12 cellular contexts compared by ENCODE assay signal in the genomic region with DNA sequence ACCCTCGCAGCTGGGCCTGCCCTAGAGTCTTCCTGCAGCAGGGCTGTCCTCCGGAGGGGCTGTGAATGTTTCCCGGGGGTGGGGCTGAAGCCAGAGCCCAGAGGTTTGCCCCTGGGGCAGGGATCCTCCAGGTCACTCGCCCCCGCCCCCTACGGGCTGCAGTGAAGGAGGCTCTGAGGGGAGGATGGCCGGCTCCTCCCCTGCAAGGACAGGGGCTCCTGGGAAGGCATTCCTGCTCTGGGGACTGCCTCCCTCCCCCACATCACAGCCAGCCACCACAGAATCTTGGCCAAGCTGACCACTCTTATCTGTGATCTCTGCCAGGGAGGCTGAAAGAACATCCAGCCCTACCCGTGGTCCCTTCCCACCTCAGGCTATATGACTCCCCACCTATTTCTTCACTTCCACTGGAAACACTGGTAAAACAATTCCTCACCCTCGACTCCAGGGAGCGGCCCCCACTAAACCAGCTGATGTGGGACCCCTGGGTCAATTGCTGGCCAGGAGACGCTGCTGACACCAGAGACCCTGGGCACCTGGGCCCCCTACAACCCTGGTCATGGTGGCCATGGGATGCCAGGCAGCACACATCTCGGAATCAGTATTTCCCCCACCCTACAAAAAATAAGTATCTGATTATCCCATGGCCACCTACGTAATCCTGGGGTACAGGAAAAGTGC.
DNase-seq lines count a peak whose midpoint lies in the region; ATAC-seq and TF ChIP-seq lines count a peak whose summit lies in the region.
"Had no signal": no experiment of that assay in that cellular context is flagged by ENCODE, and none has a peak within 500 bp of the region (broad histone marks: within the 10 kb centered on the region; RNA-seq: fewer than 3 reads in every experiment).

No MANE protein-coding gene starts in this region.

- H3K4me1 ChIP-seq in GM23338 (ENCODE audit: insufficient read depth) (peaks cover 3% of the 10 kb centered on the region; the same call in 1 of the 2 replicates), cardiac muscle cell (ENCODE audit: low read depth) (peaks cover 30% of the 10 kb centered on the region), neural progenitor cell (no peaks in the 10 kb centered on the region)

- no peaks in the 10 kb centered on the region for H3F3A ChIP-seq in GM23338 (replicated peaks; ENCODE audit: low read depth)
- H3F3A ChIP-seq in neural progenitor cell (ENCODE audit: low read depth), result no peaks in the 10 kb centered on the region

- peak overlapping the region; percentile 84 for H3K4me2 ChIP-seq in GM23338
- H3K4me2 ChIP-seq in neural progenitor cell, result peak overlapping the region; percentile 80

- H3K9me3 ChIP-seq in cardiac muscle cell (ENCODE audit: low read depth), result no peaks in the 10 kb centered on the region
- no peaks in the 10 kb centered on the region for H3K9me3 ChIP-seq in neural progenitor cell (ENCODE audit: low read depth)
- H3K9me3 ChIP-seq: gastroesophageal sphincter had no signal

- ATAC-seq in GM23338 (peak; percentile 84), HG03469 (IDR thresholded peaks at IDR 0.05; ENCODE audit: unreplicated experiment) (no peak)

- no peaks in the 10 kb centered on the region for H3K27me3 ChIP-seq in GM23338 (ENCODE audit: insufficient read depth)
- H3K27me3 ChIP-seq in cardiac muscle cell, result no peaks in the 10 kb centered on the region
- H3K27me3 ChIP-seq in neural progenitor cell, result no peaks in the 10 kb centered on the region

- TF ChIP-seq CTCF in GM23338 (conservative IDR thresholded peaks at IDR 0.05; ENCODE audit: low read depth in 2 of 2) (peak in 1 of 2 experiments; percentile 46; a peak in 2 of 4 replicates), cardiac muscle cell (IDR thresholded peaks at IDR 0.05; ENCODE audit: low read depth, low read length) (no peak), neural progenitor cell (IDR thresholded peaks at IDR 0.05) (no peak)

- H3K4me3 Mint-ChIP-seq in GM23338, result peak overlapping the region; percentile 54
- H3K4me3 Mint-ChIP-seq in neural progenitor cell, result no peak overlapping the region

- H3K36me3 ChIP-seq in GM23338 (ENCODE audit: insufficient read depth), result no peaks in the 10 kb centered on the region
- no peaks in the 10 kb centered on the region for H3K36me3 ChIP-seq in cardiac muscle cell
- H3K36me3 ChIP-seq in neural progenitor cell, result no peaks in the 10 kb centered on the region
- H3K36me3 ChIP-seq: gastroesophageal sphincter had no signal

- peaks cover 16% of the 10 kb centered on the region for H3K4me1 Mint-ChIP-seq in GM23338
- peaks cover 32% of the 10 kb centered on the region for H3K4me1 Mint-ChIP-seq in neural progenitor cell

- H3K4me3 ChIP-seq in GM23338 (peak overlapping the region; percentile 57), cardiac muscle cell (no peak overlapping the region), neural progenitor cell (peak overlapping the region; percentile 43)

- H3K27ac Mint-ChIP-seq in GM23338, result no peak overlapping the region
- H3K27ac Mint-ChIP-seq in neural progenitor cell, result no peak overlapping the region
- H3K27ac Mint-ChIP-seq: CD4-positive, alpha-beta memory T cell had no signal

- H3K27ac ChIP-seq in GM23338 (ENCODE audit: low read depth), result no peak overlapping the region
- no peak overlapping the region for H3K27ac ChIP-seq in cardiac muscle cell
- no peak overlapping the region for H3K27ac ChIP-seq in neural progenitor cell
- H3K27ac ChIP-seq: gastroesophageal sphincter had no signal

- no peaks in the 10 kb centered on the region for H3K9me2 ChIP-seq in GM23338 (ENCODE audit: insufficient read depth)

- H3K9me3 Mint-ChIP-seq in GM23338, result peaks cover 16% of the 10 kb centered on the region
- peaks cover 12% of the 10 kb centered on the region for H3K9me3 Mint-ChIP-seq in neural progenitor cell

- DNase-seq in GM23338 (ENCODE audit: low spot score) (peak; percentile 85), NCI-H69 (lab: John Stamatoyannopoulos, UW) (peak; percentile 3), cardiac muscle cell (ENCODE audit: low read depth in 1 of 2, low spot score in 1 of 2) (peak; percentile 50 to 62), neural progenitor cell (ENCODE audit: low spot score) (peak; percentile 69), GDM1 (lab: John Stamatoyannopoulos, UW) (no peak), MV-4-11 (lab: John Stamatoyannopoulos, UW) (no peak), GM19240 (ENCODE audit: insufficient read length, low spot score) (no peak)
- DNase-seq: dermis blood vessel endothelial cell, NCI-H82 had no signal

- H3K27me3 Mint-ChIP-seq in GM23338 (ENCODE audit: insufficient read depth, low read depth, poor library complexity) (peaks cover 13% of the 10 kb centered on the region), neural progenitor cell (ENCODE audit: insufficient read depth, low read depth) (peaks cover 16% of the 10 kb centered on the region)

- no peaks in the 10 kb centered on the region for H3K36me3 Mint-ChIP-seq in GM23338 (ENCODE audit: low read depth)
- H3K36me3 Mint-ChIP-seq in neural progenitor cell, result no peaks in the 10 kb centered on the region
- H3K36me3 Mint-ChIP-seq: CD4-positive, alpha-beta memory T cell had no signal

- H4K20me1 ChIP-seq in GM23338 (replicated peaks; ENCODE audit: insufficient read depth), result no peaks in the 10 kb centered on the region
- no peaks in the 10 kb centered on the region for H4K20me1 ChIP-seq in neural progenitor cell (ENCODE audit: low read depth)

- H2AFZ ChIP-seq in GM23338 (peak overlapping the region; percentile 66; the same call in 1 of the 2 replicates), neural progenitor cell (replicated peaks) (peak overlapping the region; percentile 87)

- H3K79me2 ChIP-seq in GM23338 (replicated peaks; ENCODE audit: insufficient read depth) (no peaks in the 10 kb centered on the region), neural progenitor cell (ENCODE audit: low read depth) (no peaks in the 10 kb centered on the region)

- no peak overlapping the region for H3K9ac ChIP-seq in neural progenitor cell

TF ChIP-seq in GM23338, 12 proteins besides CTCF, POLR2A, EP300 and RAD21 (continues in another document):
- TF ChIP-seq STAT1 (IDR thresholded peaks at IDR 0.05; ENCODE audit: unreplicated experiment) (no peak), CREB1 (CRISPR knock-in tag; IDR thresholded peaks at IDR 0.05; ENCODE audit: low read depth) (no peak), JUNB (IDR thresholded peaks at IDR 0.05; ENCODE audit: unreplicated experiment) (no peak), EZH2phosphoT487 (IDR thresholded peaks at IDR 0.05; ENCODE audit: unreplicated experiment) (no peak)
- TF ChIP-seq, protein P1, sequence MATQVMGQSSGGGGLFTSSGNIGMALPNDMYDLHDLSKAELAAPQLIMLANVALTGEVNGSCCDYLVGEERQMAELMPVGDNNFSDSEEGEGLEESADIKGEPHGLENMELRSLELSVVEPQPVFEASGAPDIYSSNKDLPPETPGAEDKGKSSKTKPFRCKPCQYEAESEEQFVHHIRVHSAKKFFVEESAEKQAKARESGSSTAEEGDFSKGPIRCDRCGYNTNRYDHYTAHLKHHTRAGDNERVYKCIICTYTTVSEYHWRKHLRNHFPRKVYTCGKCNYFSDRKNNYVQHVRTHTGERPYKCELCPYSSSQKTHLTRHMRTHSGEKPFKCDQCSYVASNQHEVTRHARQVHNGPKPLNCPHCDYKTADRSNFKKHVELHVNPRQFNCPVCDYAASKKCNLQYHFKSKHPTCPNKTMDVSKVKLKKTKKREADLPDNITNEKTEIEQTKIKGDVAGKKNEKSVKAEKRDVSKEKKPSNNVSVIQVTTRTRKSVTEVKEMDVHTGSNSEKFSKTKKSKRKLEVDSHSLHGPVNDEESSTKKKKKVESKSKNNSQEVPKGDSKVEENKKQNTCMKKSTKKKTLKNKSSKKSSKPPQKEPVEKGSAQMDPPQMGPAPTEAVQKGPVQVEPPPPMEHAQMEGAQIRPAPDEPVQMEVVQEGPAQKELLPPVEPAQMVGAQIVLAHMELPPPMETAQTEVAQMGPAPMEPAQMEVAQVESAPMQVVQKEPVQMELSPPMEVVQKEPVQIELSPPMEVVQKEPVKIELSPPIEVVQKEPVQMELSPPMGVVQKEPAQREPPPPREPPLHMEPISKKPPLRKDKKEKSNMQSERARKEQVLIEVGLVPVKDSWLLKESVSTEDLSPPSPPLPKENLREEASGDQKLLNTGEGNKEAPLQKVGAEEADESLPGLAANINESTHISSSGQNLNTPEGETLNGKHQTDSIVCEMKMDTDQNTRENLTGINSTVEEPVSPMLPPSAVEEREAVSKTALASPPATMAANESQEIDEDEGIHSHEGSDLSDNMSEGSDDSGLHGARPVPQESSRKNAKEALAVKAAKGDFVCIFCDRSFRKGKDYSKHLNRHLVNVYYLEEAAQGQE (IDR thresholded peaks at IDR 0.05; ENCODE audit: unreplicated experiment), result no peak

Comparison
In these comparisons a context has a peak if more than half of its experiments do, and no peak if none do; other contexts are left out.
1. DNase-seq: peak in GM23338 (single experiment), NCI-H69 (single experiment), cardiac muscle cell (2 of 2) and neural progenitor cell (single experiment); none in GDM1 (single experiment), MV-4-11 (single experiment) and GM19240 (single experiment).